ENCODE assay signal across 1 cellular context in the genomic region with DNA sequence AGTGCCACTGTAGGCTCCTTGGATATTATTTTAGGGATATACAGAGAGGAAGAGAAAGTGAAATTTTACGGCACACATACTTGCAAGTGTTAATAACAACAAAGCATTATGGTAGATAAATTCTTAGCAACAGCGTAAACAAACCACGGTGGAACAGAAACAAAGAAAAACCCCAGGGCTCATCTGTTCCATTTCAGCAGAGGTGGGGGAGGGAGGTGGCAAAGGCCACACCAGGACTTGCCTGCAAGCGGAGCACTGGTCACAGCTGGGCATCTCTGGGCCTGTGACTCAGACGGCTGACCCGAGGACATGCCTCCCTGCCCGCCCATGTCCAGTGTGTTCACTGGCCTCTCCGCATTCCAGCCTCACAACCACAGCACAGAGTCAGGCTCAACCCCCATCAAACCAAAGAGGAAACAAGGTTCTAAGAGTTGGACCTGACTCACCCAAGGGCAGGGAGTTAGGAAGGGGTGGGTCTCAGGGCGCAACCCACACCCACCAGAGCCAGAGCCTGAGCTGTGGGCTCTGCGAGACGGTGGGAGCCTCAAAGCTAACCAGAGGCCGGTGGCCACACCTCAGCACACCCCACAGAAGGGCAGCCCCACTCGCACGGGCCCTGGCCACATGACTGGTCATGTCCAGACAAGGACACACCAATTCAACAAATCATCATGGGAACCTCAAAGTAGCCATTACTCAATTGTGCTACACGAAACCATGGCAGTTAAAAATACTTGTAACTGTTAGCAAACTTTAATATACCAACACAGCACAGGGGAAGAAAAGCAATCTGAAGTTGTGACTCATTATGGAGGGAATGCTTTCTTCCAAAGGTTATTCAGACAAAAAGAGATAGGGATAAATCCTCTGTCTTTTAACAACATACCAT.
TF ChIP-seq lines count a peak whose summit lies in the region.

No MANE protein-coding gene starts in this region.

TF ChIP-seq in HepG2, 621 proteins besides CTCF, POLR2A, EP300 and RAD21 (continued from another document and continues in another):
- TF ChIP-seq ZBTB25 (CRISPR knock-in tag; IDR thresholded peaks at IDR 0.05) (no peak), GLMP (CRISPR knock-in tag; IDR thresholded peaks at IDR 0.05; ENCODE audit: borderline replicate concordance) (no peak), PRDM4 (CRISPR knock-in tag; IDR thresholded peaks at IDR 0.05; ENCODE audit: borderline replicate concordance) (no peak), ZNF230 (CRISPR knock-in tag; IDR thresholded peaks at IDR 0.05) (peak; percentile 16; the same call in 1 of the 2 replicates), ZNF616 (CRISPR knock-in tag; IDR thresholded peaks at IDR 0.05; ENCODE audit: low read depth) (peak; percentile 62; the same call in 1 of the 2 replicates), THAP11 (CRISPR knock-in tag; IDR thresholded peaks at IDR 0.05) (peak; percentile 41; the same call in 1 of the 2 replicates), NFIB (CRISPR knock-in tag; IDR thresholded peaks at IDR 0.05; ENCODE audit: borderline replicate concordance) (no peak), ZNF343 (CRISPR knock-in tag; IDR thresholded peaks at IDR 0.05) (no peak), ZNF501 (CRISPR knock-in tag; IDR thresholded peaks at IDR 0.05) (peak; percentile 83), CENPX (CRISPR knock-in tag; IDR thresholded peaks at IDR 0.05) (no peak), MTF1 (CRISPR knock-in tag; IDR thresholded peaks at IDR 0.05) (no peak), NFE2L1 (CRISPR knock-in tag; IDR thresholded peaks at IDR 0.05; ENCODE audit: borderline replicate concordance) (no peak), ZNF430 (CRISPR knock-in tag; IDR thresholded peaks at IDR 0.05) (peak; percentile 81), TRIM24 (CRISPR knock-in tag; IDR thresholded peaks at IDR 0.05) (no peak), GTF2F1 (IDR thresholded peaks at IDR 0.05; ENCODE audit: low read length) (0 out of 2 replicates have a peak, but pooled peaks have one; percentile 16), REPIN1 (CRISPR knock-in tag; IDR thresholded peaks at IDR 0.05; ENCODE audit: borderline replicate concordance, low read depth) (peak; percentile 93), PLSCR1 (CRISPR knock-in tag; IDR thresholded peaks at IDR 0.05; ENCODE audit: borderline replicate concordance) (no peak), ZNF143 (CRISPR knock-in tag; IDR thresholded peaks at IDR 0.05) (no peak), EED (CRISPR knock-in tag; IDR thresholded peaks at IDR 0.05) (no peak), ZNF672 (CRISPR knock-in tag; IDR thresholded peaks at IDR 0.05) (no peak), SSRP1 (CRISPR knock-in tag; IDR thresholded peaks at IDR 0.05) (peak; percentile 82; the same call in 1 of the 2 replicates), ARID4A (CRISPR knock-in tag; IDR thresholded peaks at IDR 0.05; ENCODE audit: borderline replicate concordance) (peak; percentile 87), HDAC2 (CRISPR knock-in tag; IDR thresholded peaks at IDR 0.05) (peak; percentile 94), SMYD3 (CRISPR knock-in tag; IDR thresholded peaks at IDR 0.05) (peak; percentile 95), ZNF770 (CRISPR knock-in tag; IDR thresholded peaks at IDR 0.05) (peak; percentile 92), GRHL1 (CRISPR knock-in tag; conservative IDR thresholded peaks at IDR 0.05) (no peak), ZNF784 (CRISPR knock-in tag; IDR thresholded peaks at IDR 0.05; ENCODE audit: borderline replicate concordance) (peak; percentile 78), SRSF1 (optimal IDR thresholded peaks at IDR 0.05; ENCODE audit: low read depth, low read length) (no peak), GPN1 (CRISPR knock-in tag; IDR thresholded peaks at IDR 0.05; ENCODE audit: borderline replicate concordance) (no peak), ZNF547 (CRISPR knock-in tag; IDR thresholded peaks at IDR 0.05) (peak; percentile 86), KLF13 (CRISPR knock-in tag; IDR thresholded peaks at IDR 0.05) (0 out of 2 replicates have a peak, but pooled peaks have one; percentile 45), PHF8 (CRISPR knock-in tag; IDR thresholded peaks at IDR 0.05) (peak; percentile 60), NFIC (IDR thresholded peaks at IDR 0.05; ENCODE audit: low read length) (no peak), ZFP37 (CRISPR knock-in tag; IDR thresholded peaks at IDR 0.05; ENCODE audit: borderline replicate concordance) (0 out of 2 replicates have a peak, but pooled peaks have one; percentile 53)
- TF ChIP-seq, protein P1, sequence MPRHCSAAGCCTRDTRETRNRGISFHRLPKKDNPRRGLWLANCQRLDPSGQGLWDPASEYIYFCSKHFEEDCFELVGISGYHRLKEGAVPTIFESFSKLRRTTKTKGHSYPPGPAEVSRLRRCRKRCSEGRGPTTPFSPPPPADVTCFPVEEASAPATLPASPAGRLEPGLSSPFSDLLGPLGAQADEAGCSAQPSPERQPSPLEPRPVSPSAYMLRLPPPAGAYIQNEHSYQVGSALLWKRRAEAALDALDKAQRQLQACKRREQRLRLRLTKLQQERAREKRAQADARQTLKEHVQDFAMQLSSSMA (CRISPR knock-in tag; IDR thresholded peaks at IDR 0.05): no peak
- TF ChIP-seq, protein P2, sequence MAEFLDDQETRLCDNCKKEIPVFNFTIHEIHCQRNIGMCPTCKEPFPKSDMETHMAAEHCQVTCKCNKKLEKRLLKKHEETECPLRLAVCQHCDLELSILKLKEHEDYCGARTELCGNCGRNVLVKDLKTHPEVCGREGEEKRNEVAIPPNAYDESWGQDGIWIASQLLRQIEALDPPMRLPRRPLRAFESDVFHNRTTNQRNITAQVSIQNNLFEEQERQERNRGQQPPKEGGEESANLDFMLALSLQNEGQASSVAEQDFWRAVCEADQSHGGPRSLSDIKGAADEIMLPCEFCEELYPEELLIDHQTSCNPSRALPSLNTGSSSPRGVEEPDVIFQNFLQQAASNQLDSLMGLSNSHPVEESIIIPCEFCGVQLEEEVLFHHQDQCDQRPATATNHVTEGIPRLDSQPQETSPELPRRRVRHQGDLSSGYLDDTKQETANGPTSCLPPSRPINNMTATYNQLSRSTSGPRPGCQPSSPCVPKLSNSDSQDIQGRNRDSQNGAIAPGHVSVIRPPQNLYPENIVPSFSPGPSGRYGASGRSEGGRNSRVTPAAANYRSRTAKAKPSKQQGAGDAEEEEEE (CRISPR knock-in tag; IDR thresholded peaks at IDR 0.05; ENCODE audit: borderline replicate concordance): no peak
